ENCODE assay signal across 1 cellular context in the genomic region with DNA sequence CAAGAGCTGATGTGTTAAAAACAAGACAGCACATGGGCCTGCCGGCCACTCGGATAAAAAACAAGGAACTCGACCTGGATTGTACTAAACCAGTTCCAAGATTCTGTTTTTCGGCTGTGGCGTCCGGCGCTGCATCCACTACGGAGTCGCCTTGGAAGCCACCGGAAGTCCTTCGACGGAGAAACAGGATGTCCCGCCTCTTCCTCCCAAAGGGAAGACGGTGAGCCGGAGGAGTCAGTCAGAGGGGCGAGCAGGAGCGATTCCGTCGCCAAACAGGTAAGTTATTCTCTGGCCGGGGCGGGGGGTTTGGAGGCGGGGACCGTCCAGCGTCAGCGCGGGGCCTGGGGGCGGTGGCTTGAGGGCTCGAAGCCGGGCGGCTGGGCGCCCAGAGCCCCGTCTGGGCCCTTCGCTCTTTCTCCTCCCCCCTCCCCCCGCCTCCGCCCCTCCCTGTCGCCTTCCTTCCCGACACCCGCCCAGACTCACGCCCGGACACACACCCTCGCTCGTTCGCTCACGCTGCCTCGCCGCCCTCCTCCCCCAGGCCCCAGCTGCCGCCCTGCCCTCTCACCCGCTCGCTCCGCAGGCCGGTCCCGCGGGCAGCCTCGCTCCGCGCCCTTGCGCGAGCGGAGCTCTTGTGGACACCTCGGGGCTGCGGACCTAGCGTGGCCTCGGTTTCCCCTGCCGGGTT.
A peak's percentile ranks its signal among the peaks of the same experiment; 100 is the strongest.
TF ChIP-seq lines count a peak whose summit lies in the region.

TSS of gene ZNF407 (plus strand) at position 209 of the 688 bp plus-strand sequence. CDS start 33,150 bp downstream, outside the sequence.

TF ChIP-seq in GM12878, 131 proteins besides CTCF, POLR2A, EP300 and RAD21 (continued from another document):
- TF ChIP-seq, protein P1, sequence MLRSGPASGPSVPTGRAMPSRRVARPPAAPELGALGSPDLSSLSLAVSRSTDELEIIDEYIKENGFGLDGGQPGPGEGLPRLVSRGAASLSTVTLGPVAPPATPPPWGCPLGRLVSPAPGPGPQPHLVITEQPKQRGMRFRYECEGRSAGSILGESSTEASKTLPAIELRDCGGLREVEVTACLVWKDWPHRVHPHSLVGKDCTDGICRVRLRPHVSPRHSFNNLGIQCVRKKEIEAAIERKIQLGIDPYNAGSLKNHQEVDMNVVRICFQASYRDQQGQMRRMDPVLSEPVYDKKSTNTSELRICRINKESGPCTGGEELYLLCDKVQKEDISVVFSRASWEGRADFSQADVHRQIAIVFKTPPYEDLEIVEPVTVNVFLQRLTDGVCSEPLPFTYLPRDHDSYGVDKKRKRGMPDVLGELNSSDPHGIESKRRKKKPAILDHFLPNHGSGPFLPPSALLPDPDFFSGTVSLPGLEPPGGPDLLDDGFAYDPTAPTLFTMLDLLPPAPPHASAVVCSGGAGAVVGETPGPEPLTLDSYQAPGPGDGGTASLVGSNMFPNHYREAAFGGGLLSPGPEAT (IDR thresholded peaks at IDR 0.05; ENCODE audit: low read depth): peak; percentile 95
- TF ChIP-seq DPF2 (IDR thresholded peaks at IDR 0.05) (no peak), RUNX3 (IDR thresholded peaks at IDR 0.05; ENCODE audit: low read length) (0 out of 2 replicates have a peak, but pooled peaks have one; percentile 25), FOXM1 (IDR thresholded peaks at IDR 0.05; ENCODE audit: low read depth, low read length) (no peak), PRDM15 (CRISPR knock-in tag; IDR thresholded peaks at IDR 0.05) (no peak), ZZZ3 (IDR thresholded peaks at IDR 0.05; ENCODE audit: control insufficient read depth, insufficient read length, low read depth) (no peak)
